Comparison of ENCODE assay signal across 29 cellular contexts in the genomic region with DNA sequence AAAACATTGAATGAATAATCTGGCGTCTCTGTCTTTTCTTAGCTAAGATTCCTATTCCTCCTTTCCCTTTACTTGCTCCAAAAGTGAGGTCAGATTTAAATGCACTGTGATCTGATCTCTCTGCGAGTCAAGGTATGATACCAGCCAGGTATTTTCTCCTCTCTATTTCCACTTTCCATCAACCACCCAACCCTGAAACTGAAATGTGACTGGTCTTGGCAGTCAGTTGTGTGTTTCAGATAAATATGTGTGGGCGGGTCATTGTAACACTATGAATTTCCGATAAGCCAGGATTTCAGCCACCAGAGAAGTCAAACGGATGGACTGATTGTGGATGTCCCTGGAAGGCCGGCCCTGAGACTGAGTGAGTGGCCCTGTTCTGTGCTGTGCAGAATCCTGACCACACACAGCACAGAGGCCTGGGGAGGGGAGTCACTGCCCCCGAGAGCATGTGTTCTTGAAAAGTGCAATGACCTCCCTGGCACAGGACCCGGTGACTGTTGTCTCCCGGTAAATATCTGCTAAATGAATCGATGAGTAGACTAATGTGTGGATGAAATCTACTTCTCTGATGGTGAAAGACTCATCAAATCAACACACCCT.
"Had no signal": no experiment of that assay in that cellular context is flagged by ENCODE, and none has a peak within 500 bp of the region (broad histone marks: within the 10 kb centered on the region; RNA-seq: fewer than 3 reads in every experiment).

No MANE protein-coding gene starts in this region.

- H3K27ac ChIP-seq: body of pancreas, esophagus muscularis mucosa, foreskin keratinocyte, gastrocnemius medialis, heart left ventricle had no signal

- H3K27ac Mint-ChIP-seq: activated CD4-positive, alpha-beta memory T cell treated with anti-CD3 and anti-CD28 coated beads for 36 hours; activated CD4-positive, alpha-beta T cell treated with anti-CD3 and anti-CD28 coated beads for 36 hours; activated CD4-positive, alpha-beta T cell treated with anti-CD3 and anti-CD28 coated beads, Interleukin-2, amount 10 ng/mL, durations not matched to agents 24 days and 14 days; activated CD8-positive, alpha-beta memory T cell treated with anti-CD3 and anti-CD28 coated beads, Interleukin-2, amount 10 ng/mL, durations not matched to agents 7 days and 5 days; activated CD8-positive, alpha-beta T cell treated with anti-CD3 and anti-CD28 coated beads, Interleukin-2, amount 10 ng/mL, durations not matched to agents 7 days and 5 days; activated naive CD4-positive, alpha-beta T cell treated with anti-CD3 and anti-CD28 coated beads, Interleukin-2, amount 50 U/mL, for 72 hours; activated naive CD8-positive, alpha-beta T cell treated with anti-CD3 and anti-CD28 coated beads, Interleukin-2, amount 10 ng/mL, durations not matched to agents 7 days and 5 days; effector memory CD8-positive, alpha-beta T cell had no signal

- H3K27me3 ChIP-seq: body of pancreas, esophagus muscularis mucosa, foreskin keratinocyte, gastrocnemius medialis had no signal

- H3K4me3 ChIP-seq: body of pancreas, esophagus muscularis mucosa, gastrocnemius medialis, heart left ventricle had no signal

- H3K9me3 Mint-ChIP-seq: activated CD4-positive, alpha-beta memory T cell treated with anti-CD3 and anti-CD28 coated beads for 36 hours; activated CD4-positive, alpha-beta T cell treated with anti-CD3 and anti-CD28 coated beads, Interleukin-2, amount 10 ng/mL, durations not matched to agents 24 days and 14 days; effector memory CD8-positive, alpha-beta T cell had no signal

- ATAC-seq: activated CD4-positive, alpha-beta T cell treated with anti-CD3 and anti-CD28 coated beads for 36 hours; activated CD8-positive, alpha-beta memory T cell treated with anti-CD3 and anti-CD28 coated beads, Interleukin-2, amount 10 ng/mL, durations not matched to agents 7 days and 5 days; activated CD8-positive, alpha-beta T cell treated with anti-CD3 and anti-CD28 coated beads, Interleukin-2, amount 10 ng/mL, durations not matched to agents 7 days and 5 days; activated naive CD4-positive, alpha-beta T cell treated with anti-CD3 and anti-CD28 coated beads, Interleukin-2, amount 50 U/mL, for 72 hours; body of pancreas; effector memory CD8-positive, alpha-beta T cell; foreskin keratinocyte; gastrocnemius medialis; heart left ventricle had no signal

- H3K4me1 ChIP-seq: body of pancreas, esophagus muscularis mucosa, foreskin keratinocyte, gastrocnemius medialis, heart left ventricle had no signal

- H3K4me3 Mint-ChIP-seq: activated CD4-positive, alpha-beta memory T cell treated with anti-CD3 and anti-CD28 coated beads for 36 hours; activated CD4-positive, alpha-beta T cell treated with anti-CD3 and anti-CD28 coated beads for 36 hours; activated CD4-positive, alpha-beta T cell treated with anti-CD3 and anti-CD28 coated beads, Interleukin-2, amount 10 ng/mL, durations not matched to agents 24 days and 14 days; activated CD8-positive, alpha-beta memory T cell treated with anti-CD3 and anti-CD28 coated beads, Interleukin-2, amount 10 ng/mL, durations not matched to agents 7 days and 5 days; activated CD8-positive, alpha-beta T cell treated with anti-CD3 and anti-CD28 coated beads, Interleukin-2, amount 10 ng/mL, durations not matched to agents 7 days and 5 days; activated naive CD8-positive, alpha-beta T cell treated with anti-CD3 and anti-CD28 coated beads, Interleukin-2, amount 10 ng/mL, durations not matched to agents 7 days and 5 days; effector memory CD8-positive, alpha-beta T cell had no signal

- H3K36me3 Mint-ChIP-seq: activated CD4-positive, alpha-beta memory T cell treated with anti-CD3 and anti-CD28 coated beads for 36 hours; activated CD8-positive, alpha-beta memory T cell treated with anti-CD3 and anti-CD28 coated beads, Interleukin-2, amount 10 ng/mL, durations not matched to agents 7 days and 5 days; activated naive CD8-positive, alpha-beta T cell treated with anti-CD3 and anti-CD28 coated beads, Interleukin-2, amount 10 ng/mL, durations not matched to agents 7 days and 5 days had no signal

- H3K9me3 ChIP-seq: body of pancreas, esophagus muscularis mucosa, gastrocnemius medialis, heart left ventricle had no signal

- DNase-seq: activated CD4-positive, alpha-beta memory T cell treated with anti-CD3 and anti-CD28 coated beads for 36 hours; activated CD4-positive, alpha-beta T cell treated with anti-CD3 and anti-CD28 coated beads for 36 hours; activated CD4-positive, alpha-beta T cell treated with anti-CD3 and anti-CD28 coated beads, Interleukin-2, amount 10 ng/mL, durations not matched to agents 24 days and 14 days; activated CD4-positive, CD25-positive, alpha-beta regulatory T cell; activated CD4-positive, CD25-positive, alpha-beta regulatory T cell treated with anti-CD3 and anti-CD28 coated beads, Interleukin-2, amount 50 U/mL, for 72 hours; activated CD8-positive, alpha-beta memory T cell treated with anti-CD3 and anti-CD28 coated beads, Interleukin-2, amount 10 ng/mL, durations not matched to agents 7 days and 5 days; activated CD8-positive, alpha-beta memory T cell treated with anti-CD3 and anti-CD28 coated beads, Interleukin-2, amount 50 U/mL, for 4 hours; activated CD8-positive, alpha-beta T cell treated with anti-CD3 and anti-CD28 coated beads, Interleukin-2, amount 10 ng/mL, durations not matched to agents 7 days and 5 days; activated gamma-delta T cell; activated naive CD4-positive, alpha-beta T cell treated with Interleukin-2 at 50 U/mL for 16 hours; activated naive CD8-positive, alpha-beta T cell treated with anti-CD3 and anti-CD28 coated beads, Interleukin-2, amount 10 ng/mL, durations not matched to agents 7 days and 5 days; activated T-cell treated with anti-CD3 and anti-CD28 coated beads, Interleukin-2, amount 50 U/mL, for 1 hour; activated T-cell treated with anti-CD3 and anti-CD28 coated beads, Interleukin-2, amount 50 U/mL, for 48 hours; amniotic stem cell; anterior cingulate cortex; body of pancreas; caudate nucleus; cortex of kidney; dermis blood vessel endothelial cell; effector CD4-positive, alpha-beta T cell; effector memory CD8-positive, alpha-beta T cell; erythroblast; foreskin keratinocyte; gastrocnemius medialis; glutamatergic neuron; heart left ventricle; T-helper 2 cell had no signal

- H3K4me1 Mint-ChIP-seq: activated CD4-positive, alpha-beta T cell treated with anti-CD3 and anti-CD28 coated beads for 36 hours; activated CD4-positive, alpha-beta T cell treated with anti-CD3 and anti-CD28 coated beads, Interleukin-2, amount 10 ng/mL, durations not matched to agents 24 days and 14 days; activated CD8-positive, alpha-beta memory T cell treated with anti-CD3 and anti-CD28 coated beads, Interleukin-2, amount 10 ng/mL, durations not matched to agents 7 days and 5 days; activated naive CD8-positive, alpha-beta T cell treated with anti-CD3 and anti-CD28 coated beads, Interleukin-2, amount 10 ng/mL, durations not matched to agents 7 days and 5 days had no signal

- H3K36me3 ChIP-seq: esophagus muscularis mucosa, gastrocnemius medialis, heart left ventricle had no signal

- H3K27me3 Mint-ChIP-seq: activated CD4-positive, alpha-beta memory T cell treated with anti-CD3 and anti-CD28 coated beads for 36 hours; activated CD4-positive, alpha-beta T cell treated with anti-CD3 and anti-CD28 coated beads for 36 hours; activated CD4-positive, alpha-beta T cell treated with anti-CD3 and anti-CD28 coated beads, Interleukin-2, amount 10 ng/mL, durations not matched to agents 24 days and 14 days; activated CD8-positive, alpha-beta memory T cell treated with anti-CD3 and anti-CD28 coated beads, Interleukin-2, amount 10 ng/mL, durations not matched to agents 7 days and 5 days; activated naive CD8-positive, alpha-beta T cell treated with anti-CD3 and anti-CD28 coated beads, Interleukin-2, amount 10 ng/mL, durations not matched to agents 7 days and 5 days; effector memory CD8-positive, alpha-beta T cell had no signal
